16 cellular contexts compared by ENCODE assay signal in genomic region chr9:32928912-32929311, GRCh38.
"Had no signal": no experiment of that assay in that cellular context is flagged by ENCODE, and none has a peak within 500 bp of the region (broad histone marks: within the 10 kb centered on the region; RNA-seq: fewer than 3 reads in every experiment).

No MANE protein-coding gene starts in this region.

- H3K27ac ChIP-seq: heart left ventricle, lower lobe of right lung, ovary, sigmoid colon, spleen had no signal

- ATAC-seq: lower lobe of right lung; stimulated activated naive CD8-positive, alpha-beta T cell treated with anti-CD3 and anti-CD28 coated beads, Interleukin-15, amount 100 ng/mL, for 72 hours had no signal

- H3K36me3 ChIP-seq: heart left ventricle, lower lobe of right lung, ovary, sigmoid colon, spleen had no signal

- H3K27me3 ChIP-seq: heart left ventricle, ovary, sigmoid colon had no signal

- H3K4me1 ChIP-seq: lower lobe of right lung, sigmoid colon, spleen had no signal

- FAIRE-seq: colon, frontal cortex had no signal

- H3K4me3 ChIP-seq: heart left ventricle, lower lobe of right lung, ovary, sigmoid colon, spleen had no signal

- H3K9me3 ChIP-seq: heart left ventricle, lower lobe of right lung, ovary, sigmoid colon, spleen had no signal

- DNase-seq: activated CD4-positive, alpha-beta T cell treated with anti-CD3 and anti-CD28 coated beads, Interleukin-2, amount 50 U/mL, for 4 hours; activated CD4-positive, CD25-positive, alpha-beta regulatory T cell treated with anti-CD3 and anti-CD28 coated beads, Interleukin-2, amount 50 U/mL, for 72 hours; activated naive CD4-positive, alpha-beta T cell treated with Interleukin-2 at 50 U/mL for 16 hours; activated T-cell treated with anti-CD3 and anti-CD28 coated beads for 4 hours; aorta; immature natural killer cell; lower lobe of right lung; naive B cell; sigmoid colon; spleen; stimulated activated naive CD8-positive, alpha-beta T cell treated with anti-CD3 and anti-CD28 coated beads, Interleukin-15, amount 100 ng/mL, for 72 hours; T-helper 9 cell had no signal
